Comparison of ENCODE assay signal across 30 cellular contexts in the genomic region with DNA sequence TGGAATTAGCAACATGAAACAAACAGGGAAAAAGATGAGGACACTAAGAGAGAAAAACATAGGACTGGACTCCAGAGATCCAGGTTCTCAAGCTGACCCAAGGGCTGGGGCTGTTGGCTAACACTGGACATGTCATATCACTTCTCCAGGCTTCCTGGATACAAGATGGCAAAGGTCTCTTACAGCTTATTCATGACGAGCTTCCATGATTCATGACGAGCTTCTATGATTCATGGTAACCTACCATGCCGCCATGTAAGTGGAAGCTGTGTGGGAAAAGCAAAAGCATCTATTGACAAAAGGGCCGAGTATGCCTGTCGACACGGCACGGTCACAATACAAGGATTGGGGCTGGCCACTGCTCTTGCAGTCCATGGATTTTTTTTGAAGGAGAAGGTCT.
"Had no signal": no experiment of that assay in that cellular context is flagged by ENCODE, and none has a peak within 500 bp of the region (broad histone marks: within the 10 kb centered on the region; RNA-seq: fewer than 3 reads in every experiment).

No MANE protein-coding gene starts in this region.

- H3K27ac Mint-ChIP-seq: immature natural killer cell; nephron; progenitor cell of endocrine pancreas; stimulated activated naive B cell treated with anti-CD40 and anti-IgM and Interleukin-4, amounts not matched to agents 10 μg/mL and 1 μg/mL and 100 μg/mL, for 72 hours had no signal

- H3K27me3 ChIP-seq: left lung, ovary, right atrium auricular region, stomach, testis, thyroid gland, transverse colon, upper lobe of left lung, vagina had no signal

- DNase-seq: hypothalamus; immature natural killer cell; kidney; left colon; left lung; lower lobe of right lung; mammary epithelial cell; mesenchymal stem cell; naive thymus-derived CD8-positive, alpha-beta T cell; occipital lobe; ovary; stimulated activated CD4-positive, alpha-beta T cell treated with anti-CD3 and anti-CD28 coated beads, Interleukin-12 subunit alpha, Interleukin-12 subunit beta, amount 100 ng/mL, for 4 hours; stimulated activated CD4-positive, alpha-beta T cell treated with anti-CD3 and anti-CD28 coated beads, Interleukin-15, amount 100 ng/mL, for 24 hours; stimulated activated CD4-positive, alpha-beta T cell treated with anti-CD3 and anti-CD28 coated beads, Interleukin-2, amount 100 ng/mL, for 24 hours; stimulated activated CD4-positive, alpha-beta T cell treated with anti-CD3 and anti-CD28 coated beads, Interleukin-4, amount 100 ng/mL, for 1 hour; stimulated activated naive B cell treated with anti-CD40 and anti-IgM and Interleukin-4, amounts not matched to agents 10 μg/mL and 1 μg/mL and 100 μg/mL, for 72 hours; stimulated activated naive CD8-positive, alpha-beta T cell treated with anti-CD3 and anti-CD28 coated beads, Interleukin-15, Interleukin-2, amounts not matched to agents 100 U/mL and 50 U/mL, for 24 hours; stomach; testis; thyroid gland; transverse colon; upper lobe of left lung had no signal

- H3K4me3 ChIP-seq: left lung, lower lobe of right lung, ovary, right atrium auricular region, skin epidermis, stomach, testis, thyroid gland, transverse colon, upper lobe of left lung, vagina had no signal

- H3K9me3 Mint-ChIP-seq: immature natural killer cell; naive thymus-derived CD8-positive, alpha-beta T cell had no signal

- H3K27ac ChIP-seq: left lung, lower lobe of right lung, neutrophil, ovary, right atrium auricular region, skin epidermis, stomach, testis, thyroid gland, transverse colon, upper lobe of left lung, vagina had no signal

- H3K4me1 Mint-ChIP-seq: immature natural killer cell, nephron had no signal

- ATAC-seq: left colon; left lung; lower lobe of right lung; naive thymus-derived CD8-positive, alpha-beta T cell; sciatic nerve; stimulated activated naive B cell treated with anti-CD40 and anti-IgM and Interleukin-4, amounts not matched to agents 10 μg/mL and 1 μg/mL and 100 μg/mL, for 72 hours; stimulated activated naive CD8-positive, alpha-beta T cell treated with anti-CD3 and anti-CD28 coated beads, Interleukin-15, Interleukin-2, amounts not matched to agents 100 U/mL and 50 U/mL, for 24 hours had no signal

- H3K27me3 Mint-ChIP-seq: progenitor cell of endocrine pancreas had no signal

- H3K9me3 ChIP-seq: left lung, lower lobe of right lung, neutrophil, ovary, right atrium auricular region, stomach, testis, thyroid gland, transverse colon, upper lobe of left lung, vagina had no signal

- H3K4me1 ChIP-seq: left lung, lower lobe of right lung, right atrium auricular region, stomach, testis, thyroid gland, transverse colon, upper lobe of left lung, vagina had no signal

- H3K36me3 ChIP-seq: left lung, lower lobe of right lung, neutrophil, ovary, right atrium auricular region, thyroid gland, transverse colon, upper lobe of left lung, vagina had no signal

- H3K4me3 Mint-ChIP-seq: immature natural killer cell; naive thymus-derived CD8-positive, alpha-beta T cell; nephron; neural crest cell; stimulated activated naive B cell treated with anti-CD40 and anti-IgM and Interleukin-4, amounts not matched to agents 10 μg/mL and 1 μg/mL and 100 μg/mL, for 72 hours had no signal
